24 cellular contexts compared by ENCODE assay signal in the genomic region with DNA sequence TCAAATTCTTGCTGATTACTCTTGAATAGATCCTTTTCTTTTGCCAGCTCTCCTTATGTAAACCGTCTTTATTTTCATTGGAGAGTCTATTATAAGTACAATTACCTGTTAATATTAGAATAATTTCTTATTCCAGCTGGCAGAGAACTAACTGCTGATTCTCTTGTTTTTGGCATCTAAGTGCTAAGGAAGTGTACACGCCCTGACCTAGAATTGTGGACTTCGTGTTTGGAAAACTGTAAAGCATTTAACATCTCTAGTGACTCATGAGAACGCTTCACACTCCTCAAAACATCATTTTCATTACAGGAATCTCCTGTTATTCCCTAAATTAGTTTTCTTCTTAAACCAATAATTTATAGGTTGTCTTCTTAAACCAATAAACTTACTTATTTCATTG.
"Had no signal": no experiment of that assay in that cellular context is flagged by ENCODE, and none has a peak within 500 bp of the region (broad histone marks: within the 10 kb centered on the region; RNA-seq: fewer than 3 reads in every experiment).

No MANE protein-coding gene starts in this region.

- FAIRE-seq: islet of Langerhans, keratinocyte had no signal

- H3K27me3 ChIP-seq: colonic mucosa, dorsolateral prefrontal cortex, esophagus squamous epithelium, gastroesophageal sphincter, heart right ventricle had no signal

- ATAC-seq: esophagus mucosa; gastroesophageal sphincter; left lobe of liver; left ventricle myocardium superior; lower lobe of right lung; mucosa of descending colon; naive thymus-derived CD8-positive, alpha-beta T cell had no signal

- H3K9me3 ChIP-seq: colonic mucosa, esophagus squamous epithelium, lower lobe of right lung had no signal

- H3K4me1 ChIP-seq: colonic mucosa, esophagus squamous epithelium, lower lobe of right lung had no signal

- H3K4me3 ChIP-seq: colonic mucosa, dorsolateral prefrontal cortex, esophagus squamous epithelium, gastroesophageal sphincter, heart right ventricle, lower lobe of right lung, mucosa of descending colon had no signal

- H3K36me3 ChIP-seq: colonic mucosa, esophagus squamous epithelium, gastroesophageal sphincter, heart right ventricle, lower lobe of right lung had no signal

- DNase-seq: colonic mucosa; cortex of kidney; dorsolateral prefrontal cortex; effector CD4-positive, alpha-beta T cell; effector memory CD4-positive, alpha-beta T cell; erythroblast; esophagus squamous epithelium; foreskin fibroblast; foreskin melanocyte; heart right ventricle; hippocampal formation; left cardiac atrium; left ventricle myocardium superior; lower lobe of right lung; mesenchymal stem cell; mucosa of descending colon; naive B cell; naive thymus-derived CD8-positive, alpha-beta T cell had no signal

- H3K27ac ChIP-seq: colonic mucosa, dorsolateral prefrontal cortex, epithelial cell of prostate, gastroesophageal sphincter, heart right ventricle, lower lobe of right lung had no signal
